In genomic region chr20:4962257-4962855, GRCh38 we compare ENCODE assay signal across 10 cellular contexts. TPM values are rescaled to one million over a fixed set of nuclear protein-coding genes. Genes with fewer than 3 reads are reported as not detected.
DNase-seq lines count a peak whose midpoint lies in the region; ATAC-seq, FAIRE-seq and TF ChIP-seq lines count a peak whose summit lies in the region.
"Had no signal": no experiment of that assay in that cellular context is flagged by ENCODE, and none has a peak within 500 bp of the region (broad histone marks: within the 10 kb centered on the region; RNA-seq: fewer than 3 reads in every experiment).

No MANE protein-coding gene starts in this region.

- intact Hi-C loops in IMR-90 (cut with micrococcal nuclease) (no loop called here), K562 (cut with micrococcal nuclease) (no loop called here)

- no peak for TF ChIP-seq POLR2A in IMR-90 (IDR thresholded peaks at IDR 0.05; ENCODE audit: low read depth, low read length)
- no peak for TF ChIP-seq POLR2A in K562 (conservative IDR thresholded peaks at IDR 0.05)

- H3K36me3 ChIP-seq in IMR-90 (ENCODE audit: control insufficient read depth, insufficient read depth, low read length) (no peaks in the 10 kb centered on the region), K562 (ENCODE audit: control insufficient read depth, insufficient read depth, low read length) (no peaks in the 10 kb centered on the region; the same call in 2 of the 3 replicates)

- H3K23ac ChIP-seq in IMR-90 (ENCODE audit: low read depth, low read length): peak overlapping the region; percentile 81; the same call in 1 of the 2 replicates

- no peak for TF ChIP-seq CTCF in IMR-90 (conservative IDR thresholded peaks at IDR 0.05; ENCODE audit: low read depth, low read length)
- no peak for TF ChIP-seq CTCF in K562 (IDR thresholded peaks at IDR 0.05 in 2 of 3, conservative IDR thresholded peaks at IDR 0.05 in 1 of 3; ENCODE audit: insufficient read depth in 2 of 3, low read depth in 1 of 3, low read length in 3 of 3)

- H3K79me1 ChIP-seq in IMR-90 (ENCODE audit: low read depth in 1 of 2, low read length in 2 of 2): peaks cover 15 to 35% of the 10 kb centered on the region in 2 experiments

- peak overlapping the region; percentile 89; the same call in 1 of the 2 replicates for H3K14ac ChIP-seq in IMR-90 (replicated peaks; ENCODE audit: low read depth, low read length)

- CTCF ChIA-PET in IMR-90 (lab: Yijun Ruan, JAX) (interaction anchor here (0.6 to 1.9 kb wide), 3 partner anchors 12 to 139 kb away, joined by 3 to 7 read pairs (median 5); no protein-coding TSS in a partner anchor), K562 (lab: Yijun Ruan, JAX; ENCODE audit: low intra/inter-chr PET ratio) (no interaction called here)

- POLR2A ChIA-PET in IMR-90 (lab: Charles Lee; ENCODE audit: unreplicated experiment) (no interaction called here), K562 (lab: Yijun Ruan, JAX) (no interaction called here)

- H3K9me3 ChIP-seq in IMR-90 (ENCODE audit: control insufficient read depth, insufficient read depth, low read length): no peaks in the 10 kb centered on the region
- H3K9me3 ChIP-seq in K562 (replicated peaks; ENCODE audit: control insufficient read depth, insufficient read depth, low read depth, low read length): no peaks in the 10 kb centered on the region

- H3K27ac ChIP-seq in IMR-90 (ENCODE audit: insufficient read depth, low read length) (peak overlapping the region; percentile 59; the same call in 1 of the 2 replicates), K562 (ENCODE audit: extremely low read depth, low read depth, low read length) (no peak overlapping the region; the same call in 2 of the 3 replicates)

- H2BK15ac ChIP-seq in IMR-90 (ENCODE audit: low read depth, low read length): peak overlapping the region; percentile 70; the same call in 1 of the 3 replicates

- H4K8ac ChIP-seq in IMR-90 (ENCODE audit: low read depth in 2 of 2, low read length in 2 of 2): peak overlapping the region in 1 of 2 experiments; percentile 79; a peak in 2 of 4 replicates

- H3K56ac ChIP-seq in IMR-90 (ENCODE audit: extremely low read depth, insufficient read depth, low read length): no peak overlapping the region

- H2AFZ ChIP-seq in IMR-90 (replicated peaks; ENCODE audit: low read length, poor library complexity) (peak overlapping the region; percentile 18), K562 (ENCODE audit: low read depth, low read length) (no peak overlapping the region)

- no peak for ATAC-seq in IMR-90 (ENCODE audit: low read depth)
- peak; percentile 59; the same call in 2 of the 3 replicates for ATAC-seq in K562

- H2BK5ac ChIP-seq in IMR-90 (ENCODE audit: low read depth, low read length, poor library complexity, severe bottlenecking): peak overlapping the region; percentile 59

- H2AK5ac ChIP-seq in IMR-90 (ENCODE audit: low read depth, low read length): peak overlapping the region; percentile 88

- peak overlapping the region; percentile 90 for H4K91ac ChIP-seq in IMR-90 (ENCODE audit: insufficient read depth, low read depth, low read length)

- H4K5ac ChIP-seq in IMR-90 (ENCODE audit: low read depth, low read length): peak overlapping the region; percentile 91

- H3K27me3 ChIP-seq in IMR-90 (ENCODE audit: control insufficient read depth, insufficient read depth, low read length) (no peaks in the 10 kb centered on the region), K562 (ENCODE audit: control insufficient read depth in 2 of 2, insufficient read depth in 2 of 2, low read length in 2 of 2) (no peaks in the 10 kb centered on the region)

- H3K4me2 ChIP-seq in IMR-90 (ENCODE audit: low read depth, low read length) (no peak overlapping the region), K562 (ENCODE audit: insufficient read depth, low read length) (peak overlapping the region; percentile 37; the same call in 1 of the 2 replicates)

- FAIRE-seq in K562 (lab: Jason Lieb, UNC): no peak

- dilution Hi-C loops in IMR-90 (cut with HindIII; ENCODE audit: low sequenced_read_pairs, unreplicated experiment): no loop called here

- DNase-seq in IMR-90: no peak
- peak; percentile 20 for DNase-seq in T-helper 9 cell
- peak in 1 of 4 experiments; percentile 24 for DNase-seq in K562 (ENCODE audit: extremely low read depth in 1 of 4, low spot score in 3 of 4)
- peak; percentile 4 for DNase-seq in stimulated activated CD4-positive, alpha-beta T cell treated with anti-CD3 and anti-CD28 coated beads, Interleukin-4, amount 100 ng/mL, for 1 hour
- no peak for DNase-seq in ureter (ENCODE audit: low spot score)
- DNase-seq in NCI-H1930 (lab: John Stamatoyannopoulos, UW): no peak
- DNase-seq in NCI-H1092 treated with DMSO at 0.1 percent for 48 hours (lab: John Stamatoyannopoulos, UW): no peak
- DNase-seq in RKO (ENCODE audit: low spot score): no peak
- DNase-seq: caudate nucleus, NCI-H187 treated with DMSO at 0.1 percent for 48 hours had no signal

- H3K9me1 ChIP-seq in IMR-90 (ENCODE audit: insufficient read depth, low read length) (peaks cover 5% of the 10 kb centered on the region), K562 (ENCODE audit: control insufficient read depth, insufficient read depth, low read length) (no peaks in the 10 kb centered on the region)

- peak overlapping the region; percentile 72; the same call in 1 of the 2 replicates for H2BK120ac ChIP-seq in IMR-90 (ENCODE audit: low read depth, low read length)

- H3K9ac ChIP-seq in IMR-90 (ENCODE audit: low read depth, low read length): no peak overlapping the region
- H3K9ac ChIP-seq in K562 (ENCODE audit: insufficient read depth in 1 of 2, low read depth in 2 of 2, low read length in 2 of 2): peak overlapping the region in 1 of 2 experiments; percentile 52; a peak in 1 of 4 replicates

- H3K4me1 ChIP-seq in IMR-90 (ENCODE audit: control insufficient read depth, insufficient read depth, low read length) (peaks cover 16% of the 10 kb centered on the region), K562 (replicated peaks in 1 of 2; ENCODE audit: control insufficient read depth in 2 of 2, insufficient read depth in 2 of 2, low read length in 2 of 2) (peaks cover 0 to 10% of the 10 kb centered on the region in 2 experiments; a peak in 3 of 5 replicates)

- 76% methylated on average over 5 of the region's 9 CpGs; no CpG with 5 or more reads in 1 of the 2 experiments for WGBS in IMR-90 (ENCODE audit: extremely low coverage in 2 of 2, insufficient read length in 1 of 2), 2 experiments
- 58% methylated on average over 7 of the region's 9 CpGs for WGBS in K562 (ENCODE audit: insufficient coverage, low coverage, missing lambda C conversion rate)

- H2AK9ac ChIP-seq in IMR-90 (replicated peaks; ENCODE audit: low read depth, low read length, poor library complexity): peak overlapping the region; percentile 66

- H2BK20ac ChIP-seq in IMR-90 (ENCODE audit: low read depth, low read length): no peak overlapping the region

- peak overlapping the region; percentile 84 for H3K18ac ChIP-seq in IMR-90 (ENCODE audit: low read depth, low read length)

- no peaks in the 10 kb centered on the region for H4K20me1 ChIP-seq in IMR-90 (ENCODE audit: insufficient read depth, low read length)
- H4K20me1 ChIP-seq in K562 (replicated peaks; ENCODE audit: control insufficient read depth, insufficient read depth, low read length): no peaks in the 10 kb centered on the region

- H3K4ac ChIP-seq in IMR-90 (ENCODE audit: low read depth, low read length): peak overlapping the region; percentile 73

- in situ Hi-C loops in IMR-90 (cut with MboI; ENCODE audit: low sequenced_read_pairs) (loop anchor here (25.0 kb wide), 1 partner anchor 350 kb away; no protein-coding TSS in a partner anchor), K562 (cut with MboI) (no loop called here)

- TF ChIP-seq RAD21 in IMR-90 (IDR thresholded peaks at IDR 0.05; ENCODE audit: low read length): no peak
- no peak for TF ChIP-seq RAD21 in K562 (CRISPR knock-in tag; conservative IDR thresholded peaks at IDR 0.05 in 1 of 2, IDR thresholded peaks at IDR 0.05 in 1 of 2)

- no peak for TF ChIP-seq EP300 in K562 (IDR thresholded peaks at IDR 0.05; ENCODE audit: low read length)

- H3K4me3 ChIP-seq in IMR-90 (ENCODE audit: insufficient read depth, low read depth, low read length) (no peak overlapping the region), K562 (no peak overlapping the region)

- no peaks in the 10 kb centered on the region for H3K79me2 ChIP-seq in K562 (ENCODE audit: control insufficient read depth, insufficient read depth, low read length)

- BruUV-seq in IMR-90 (replicated peaks; lab: Mats Ljungman, UMichigan) (no TSS peak), K562 (replicated peaks; lab: Mats Ljungman, UMichigan) (no TSS peak)

TF ChIP-seq in IMR-90, 13 proteins besides CTCF, POLR2A, EP300 and RAD21 (continues in another document):
- no peak for TF ChIP-seq SMC3 (IDR thresholded peaks at IDR 0.05; ENCODE audit: low read depth, low read length)

TF ChIP-seq in K562, 482 proteins besides CTCF, POLR2A, EP300 and RAD21 (continues in another document):
- TF ChIP-seq SRF (CRISPR knock-in tag; IDR thresholded peaks at IDR 0.05): no peak
- no peak for TF ChIP-seq KDM1A (IDR thresholded peaks at IDR 0.05)

RNA-seq across cellular contexts. Expression of gene SLC23A2, which starts 39.0 kb away (rescaled TPM):
- total RNA-seq in IMR-90 (2012; rRNA removed) (10.2 and 11.1 TPM in 2 replicates), K562 (2014; rRNA removed) (2.4 and 3.5 TPM in 2 replicates), K562 (2014; rRNA removed; fragmentation: Illumina TruSeq; extraction: Trizol) (2.9 and 3.1 TPM in 2 replicates), K562 (2015; rRNA removed; fragmentation: Illumina TruSeq; extraction: Trizol) (3.1 and 3.2 TPM in 2 replicates), K562 (2021) (5.1 and 6.7 TPM in 2 replicates), ureter (58.8 TPM)
- polyA plus RNA-seq in IMR-90 (2012; rRNA removed) (13.5 and 14.4 TPM in 2 replicates), K562 (2011; rRNA removed) (4.0 and 6.3 TPM in 2 replicates), K562 (2014; fragmentation: Illumina TruSeq; extraction: Trizol) (4.3 and 4.5 TPM in 2 replicates), K562 (2014; fragmentation: Nextera tagmentation; extraction: Ambion mirVana) (under 1 TPM; 0.39 to 0.76 TPM), K562 (2014; rRNA removed) (3.3 and 3.6 TPM in 2 replicates)
- polyA plus RNA-seq in IMR-90 (2012; cell fraction: cytosol; rRNA removed): 9.3 and 13.1 TPM in 2 replicates
- 22.1 and 35.5 TPM in 2 replicates for polyA plus RNA-seq in IMR-90 (2012; cell fraction: nucleus; rRNA removed; ENCODE audit: low replicate concordance)
- total RNA-seq in K562 (2011; cell fraction: chromatin; rRNA removed; ENCODE audit: low replicate concordance): 17.2 and 22.1 TPM in 2 replicates
- total RNA-seq in K562 (2011; cell fraction: nucleolus; rRNA removed): 12.0 and 13.7 TPM in 2 replicates
- 14.4 and 15.9 TPM in 2 replicates for total RNA-seq in K562 (2011; cell fraction: nucleoplasm; rRNA removed)
- 5.3 and 5.7 TPM in 2 replicates for polyA plus RNA-seq in K562 (2011; cell fraction: cytosol; rRNA removed)
- polyA plus RNA-seq in K562 (2011; cell fraction: nucleus; rRNA removed): 11.4 and 11.7 TPM in 2 replicates
- polyA plus RNA-seq in K562 (2012): 3.9 and 4.4 TPM in 2 replicates
- polyA minus RNA-seq in K562 (2011; rRNA and poly(A)+ RNA removed): 7.8 and 8.0 TPM in 2 replicates
- polyA minus RNA-seq in K562 (2011; cell fraction: cytosol; rRNA and poly(A)+ RNA removed): 3.1 and 3.4 TPM in 2 replicates
- 5.1 and 8.4 TPM in 2 replicates for polyA minus RNA-seq in K562 (2011; cell fraction: nucleus; rRNA and poly(A)+ RNA removed)

Comparison
In these comparisons a context has a peak if more than half of its experiments do, and no peak if none do; other contexts are left out.
1. DNase-seq: peak in T-helper 9 cell (single experiment) and stimulated activated CD4-positive, alpha-beta T cell treated with anti-CD3 and anti-CD28 coated beads, Interleukin-4, amount 100 ng/mL, for 1 hour (single experiment); none in IMR-90 (single experiment), ureter (single experiment), NCI-H1930 (0 of 2), NCI-H1092 treated with DMSO at 0.1 percent for 48 hours (single experiment) and RKO (single experiment).